In genomic region chr19:39445258-39446071, GRCh38 we compare ENCODE assay signal across 8 cellular contexts. TPM values are rescaled to one million over a fixed set of nuclear protein-coding genes. Genes with fewer than 3 reads are reported as not detected.
A peak's percentile ranks its signal among the peaks of the same experiment; 100 is the strongest.
DNase-seq lines count a peak whose midpoint lies in the region; ATAC-seq and TF ChIP-seq lines count a peak whose summit lies in the region.

SUPT5H (plus strand) TSS chr19:39445582; CDS start chr19:39445891, 309 bp downstream.

- H3K9me3 ChIP-seq in spleen = no peaks in the 10 kb centered on the region

- peak within 1 kb of the TSS; percentile 89 to 97 (median 96) for H3K27ac ChIP-seq in spleen

- H3K36me3 ChIP-seq in spleen = peaks cover 0 to 22% (median 0%) of the 10 kb centered on the region in 6 donors

- CTCF ChIA-PET in AG04449 (lab: Yijun Ruan, JAX) (interaction anchor here (1.6 to 4.3 kb wide), 2 partner anchors 29 to 89 kb away, joined by 6 to 17 read pairs; no protein-coding TSS in a partner anchor), WTC11 (lab: Charles Lee) (interaction anchor here (0.6 to 1.5 kb wide), 6 partner anchors 9 to 53 kb away, joined by 3 to 9 read pairs (median 4); partner anchors contain the start of genes DLL3 and RPS16)

- 0 out of 2 replicates have a peak, but pooled peaks cover 2% of the 10 kb centered on the region for H3K27me3 Mint-ChIP-seq in WTC11 (ENCODE audit: low read depth)
- H3K27me3 Mint-ChIP-seq in immature natural killer cell (ENCODE audit: low read depth in 3 of 3) = peaks cover 0 to 9% (median 5%) of the 10 kb centered on the region in 3 donors

- peak within 1 kb of the TSS; percentile 99 for H3K4me3 ChIP-seq in AG04449 (ENCODE audit: low read depth, low read length)
- peak within 1 kb of the TSS; percentile 98 to 99 for H3K4me3 ChIP-seq in cardiac fibroblast (replicated peaks in 1 of 2; ENCODE audit: low read depth in 2 of 2, low read length in 2 of 2)
- H3K4me3 ChIP-seq in spleen = peak within 1 kb of the TSS; percentile 60 to 97 (median 82)

- H3K4me3 Mint-ChIP-seq in WTC11 (peak within 1 kb of the TSS; percentile 100), immature natural killer cell (peak within 1 kb of the TSS; percentile 93 to 100 (median 99))

- WGBS in spleen, 5 donors = 0 to 1% (median 0%) methylated on average over 52 to 65 of the region's 65 CpGs

- TF ChIP-seq CTCF in AG04449 (IDR thresholded peaks at IDR 0.05; ENCODE audit: insufficient read depth, low read length, missing control alignments) (no peak), WTC11 (IDR thresholded peaks at IDR 0.05) (no peak), cardiac fibroblast (IDR thresholded peaks at IDR 0.05; ENCODE audit: low read depth, low read length) (no peak), spleen (IDR thresholded peaks at IDR 0.05 in 8 of 11, conservative IDR thresholded peaks at IDR 0.05 in 3 of 11) (peak in 4 of 11 experiments; percentile 15 to 43 (median 30))

- peak within 1 kb of the TSS; percentile 98 for H3K27ac Mint-ChIP-seq in WTC11
- peak within 1 kb of the TSS; percentile 99 to 100 (median 100) for H3K27ac Mint-ChIP-seq in immature natural killer cell

- POLR2A ChIA-PET in AG04449 (lab: Yijun Ruan, JAX) = interaction anchor here (0.6 to 2.3 kb wide), 7 partner anchors 10 to 89 kb away, joined by 3 to 23 read pairs (median 5); partner anchors contain the start of genes PLEKHG2, RPS16 and TIMM50
- POLR2A ChIA-PET in WTC11 (lab: Charles Lee) = interaction anchor here (0.6 to 2.5 kb wide), 7 partner anchors 10 to 464 kb away, joined by 3 to 47 read pairs (median 3); partner anchors contain the start of genes RPS16 and TIMM50

- H3K27me3 ChIP-seq in spleen (replicated peaks in 1 of 7) = no peaks in the 10 kb centered on the region

- TF ChIP-seq POLR2A in spleen (IDR thresholded peaks at IDR 0.05) = peak; percentile 77 to 89 (median 85)

- peaks cover 42 to 66% (median 55%) of the 10 kb centered on the region in 6 donors for H3K4me1 ChIP-seq in spleen

- peak; percentile 83 for ATAC-seq in GM18909 (IDR thresholded peaks at IDR 0.05; ENCODE audit: poor library complexity, unreplicated experiment)
- peak; percentile 83 for ATAC-seq in HG03175 (IDR thresholded peaks at IDR 0.05; ENCODE audit: unreplicated experiment)
- ATAC-seq in WTC11 = peak; percentile 98

- H3K4me1 Mint-ChIP-seq in WTC11 = peaks cover 19% of the 10 kb centered on the region
- H3K4me1 Mint-ChIP-seq in immature natural killer cell = peaks cover 58 to 59% of the 10 kb centered on the region in 2 donors

- DNase-seq in AG04449 (ENCODE audit: low read depth, low spot score) = peak; percentile 82
- peak; percentile 98 for DNase-seq in NCI-H226
- peak; percentile 97 for DNase-seq in WTC11 (ENCODE audit: low spot score)
- peak; percentile 99 for DNase-seq in cardiac fibroblast (ENCODE audit: low read depth in 2 of 2)
- DNase-seq in immature natural killer cell = peak; percentile 97 to 99 (median 98)
- DNase-seq in spleen = peak; percentile 99

- intact Hi-C loops in spleen (cut with DNase I; ENCODE audit: low total_unique reads) = loop anchor here (10.0 kb wide), 1 partner anchor 89 kb away; the partner anchor contains the start of gene EID2B

- peaks cover 32% of the 10 kb centered on the region; the same call in 1 of the 2 replicates for H3K36me3 Mint-ChIP-seq in WTC11
- H3K36me3 Mint-ChIP-seq in immature natural killer cell = peaks cover 3 to 5% (median 3%) of the 10 kb centered on the region in 3 donors

- H3K9me3 Mint-ChIP-seq in WTC11 (no peaks in the 10 kb centered on the region), immature natural killer cell (no peaks in the 10 kb centered on the region)

TF ChIP-seq in WTC11, 78 proteins besides CTCF, POLR2A, EP300 and RAD21 (continues in another document):
- TF ChIP-seq, protein P1, sequence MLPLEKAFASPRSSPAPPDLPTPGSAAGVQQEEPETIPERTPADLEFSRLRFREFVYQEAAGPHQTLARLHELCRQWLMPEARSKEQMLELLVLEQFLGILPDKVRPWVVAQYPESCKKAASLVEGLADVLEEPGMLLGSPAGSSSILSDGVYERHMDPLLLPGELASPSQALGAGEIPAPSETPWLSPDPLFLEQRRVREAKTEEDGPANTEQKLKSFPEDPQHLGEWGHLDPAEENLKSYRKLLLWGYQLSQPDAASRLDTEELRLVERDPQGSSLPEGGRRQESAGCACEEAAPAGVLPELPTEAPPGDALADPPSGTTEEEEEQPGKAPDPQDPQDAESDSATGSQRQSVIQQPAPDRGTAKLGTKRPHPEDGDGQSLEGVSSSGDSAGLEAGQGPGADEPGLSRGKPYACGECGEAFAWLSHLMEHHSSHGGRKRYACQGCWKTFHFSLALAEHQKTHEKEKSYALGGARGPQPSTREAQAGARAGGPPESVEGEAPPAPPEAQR (CRISPR knock-in tag; IDR thresholded peaks at IDR 0.05) = no peak
- TF ChIP-seq HMGA2 (CRISPR knock-in tag; IDR thresholded peaks at IDR 0.05) (no peak), OVOL2 (CRISPR knock-in tag; IDR thresholded peaks at IDR 0.05; ENCODE audit: borderline replicate concordance) (no peak), RORB (CRISPR knock-in tag; IDR thresholded peaks at IDR 0.05) (no peak), JUN (CRISPR knock-in tag; IDR thresholded peaks at IDR 0.05) (no peak), CREB1 (CRISPR knock-in tag; IDR thresholded peaks at IDR 0.05) (0 out of 2 replicates have a peak, but pooled peaks have one; percentile 52), GABPB1 (CRISPR knock-in tag; IDR thresholded peaks at IDR 0.05) (peak; percentile 71), ZNF671 (CRISPR knock-in tag; IDR thresholded peaks at IDR 0.05) (no peak), TEAD1 (CRISPR knock-in tag; IDR thresholded peaks at IDR 0.05) (0 out of 2 replicates have a peak, but pooled peaks have one; percentile 72), ZNF396 (CRISPR knock-in tag; IDR thresholded peaks at IDR 0.05; ENCODE audit: borderline replicate concordance) (no peak), ZNF232 (CRISPR knock-in tag; IDR thresholded peaks at IDR 0.05) (no peak; the same call in 1 of the 2 replicates), IRF2 (CRISPR knock-in tag; IDR thresholded peaks at IDR 0.05; ENCODE audit: borderline replicate concordance, low read depth) (no peak), EMX1 (CRISPR knock-in tag; IDR thresholded peaks at IDR 0.05) (no peak), TEAD4 (CRISPR knock-in tag; IDR thresholded peaks at IDR 0.05) (no peak), MLX (CRISPR knock-in tag; IDR thresholded peaks at IDR 0.05) (no peak; the same call in 1 of the 2 replicates), ZNF317 (CRISPR knock-in tag; IDR thresholded peaks at IDR 0.05; ENCODE audit: borderline replicate concordance, low read depth) (peak; percentile 39; the same call in 1 of the 2 replicates), ETV6 (CRISPR knock-in tag; IDR thresholded peaks at IDR 0.05) (peak; percentile 96), SMAD4 (CRISPR knock-in tag; IDR thresholded peaks at IDR 0.05) (no peak)
- TF ChIP-seq, protein P2, sequence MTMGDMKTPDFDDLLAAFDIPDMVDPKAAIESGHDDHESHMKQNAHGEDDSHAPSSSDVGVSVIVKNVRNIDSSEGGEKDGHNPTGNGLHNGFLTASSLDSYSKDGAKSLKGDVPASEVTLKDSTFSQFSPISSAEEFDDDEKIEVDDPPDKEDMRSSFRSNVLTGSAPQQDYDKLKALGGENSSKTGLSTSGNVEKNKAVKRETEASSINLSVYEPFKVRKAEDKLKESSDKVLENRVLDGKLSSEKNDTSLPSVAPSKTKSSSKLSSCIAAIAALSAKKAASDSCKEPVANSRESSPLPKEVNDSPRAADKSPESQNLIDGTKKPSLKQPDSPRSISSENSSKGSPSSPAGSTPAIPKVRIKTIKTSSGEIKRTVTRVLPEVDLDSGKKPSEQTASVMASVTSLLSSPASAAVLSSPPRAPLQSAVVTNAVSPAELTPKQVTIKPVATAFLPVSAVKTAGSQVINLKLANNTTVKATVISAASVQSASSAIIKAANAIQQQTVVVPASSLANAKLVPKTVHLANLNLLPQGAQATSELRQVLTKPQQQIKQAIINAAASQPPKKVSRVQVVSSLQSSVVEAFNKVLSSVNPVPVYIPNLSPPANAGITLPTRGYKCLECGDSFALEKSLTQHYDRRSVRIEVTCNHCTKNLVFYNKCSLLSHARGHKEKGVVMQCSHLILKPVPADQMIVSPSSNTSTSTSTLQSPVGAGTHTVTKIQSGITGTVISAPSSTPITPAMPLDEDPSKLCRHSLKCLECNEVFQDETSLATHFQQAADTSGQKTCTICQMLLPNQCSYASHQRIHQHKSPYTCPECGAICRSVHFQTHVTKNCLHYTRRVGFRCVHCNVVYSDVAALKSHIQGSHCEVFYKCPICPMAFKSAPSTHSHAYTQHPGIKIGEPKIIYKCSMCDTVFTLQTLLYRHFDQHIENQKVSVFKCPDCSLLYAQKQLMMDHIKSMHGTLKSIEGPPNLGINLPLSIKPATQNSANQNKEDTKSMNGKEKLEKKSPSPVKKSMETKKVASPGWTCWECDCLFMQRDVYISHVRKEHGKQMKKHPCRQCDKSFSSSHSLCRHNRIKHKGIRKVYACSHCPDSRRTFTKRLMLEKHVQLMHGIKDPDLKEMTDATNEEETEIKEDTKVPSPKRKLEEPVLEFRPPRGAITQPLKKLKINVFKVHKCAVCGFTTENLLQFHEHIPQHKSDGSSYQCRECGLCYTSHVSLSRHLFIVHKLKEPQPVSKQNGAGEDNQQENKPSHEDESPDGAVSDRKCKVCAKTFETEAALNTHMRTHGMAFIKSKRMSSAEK (CRISPR knock-in tag; IDR thresholded peaks at IDR 0.05; ENCODE audit: borderline replicate concordance) = 0 out of 2 replicates have a peak, but pooled peaks have one; percentile 41
- TF ChIP-seq, protein P3, sequence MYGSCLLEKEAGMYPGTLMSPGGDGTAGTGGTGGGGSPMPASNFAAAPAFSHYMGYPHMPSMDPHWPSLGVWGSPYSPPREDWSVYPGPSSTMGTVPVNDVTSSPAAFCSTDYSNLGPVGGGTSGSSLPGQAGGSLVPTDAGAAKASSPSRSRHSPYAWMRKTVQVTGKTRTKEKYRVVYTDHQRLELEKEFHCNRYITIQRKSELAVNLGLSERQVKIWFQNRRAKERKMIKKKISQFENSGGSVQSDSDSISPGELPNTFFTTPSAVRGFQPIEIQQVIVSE (CRISPR knock-in tag; IDR thresholded peaks at IDR 0.05; ENCODE audit: borderline replicate concordance) = no peak

RNA-seq across cellular contexts. Expression of gene SUPT5H, which starts in this region (rescaled TPM):
- 109 to 135 TPM (median 110 TPM) in 3 replicates for total RNA-seq in WTC11 (2021)
- 100 to 1,000 TPM in 1 of 3 donors, 10 to 100 TPM in 2; 30.5 to 114 (median 67.0) TPM for polyA plus RNA-seq in immature natural killer cell
- 100 to 1,000 TPM; 103 to 125 (median 108) TPM for total RNA-seq in spleen
- polyA plus RNA-seq in spleen = 100 to 1,000 TPM in 2 of 3 donors, 10 to 100 TPM in 1; 95.8 to 225 (median 198) TPM

Comparison
In these comparisons a context has a peak if more than half of its experiments do, and no peak if none do; other contexts are left out.
1. Peak in every context shown above with its lines: DNase-seq, ATAC-seq, H3K4me3 ChIP-seq and H3K27ac ChIP-seq.